29 cellular contexts compared by ENCODE assay signal in genomic region chr2:60539177-60539576, GRCh38. TPM values are rescaled to one million over a fixed set of nuclear protein-coding genes. Genes with fewer than 3 reads are reported as not detected.
A peak's percentile ranks its signal among the peaks of the same experiment; 100 is the strongest.
DNase-seq lines count a peak whose midpoint lies in the region; ATAC-seq and TF ChIP-seq lines count a peak whose summit lies in the region.
"Had no signal": no experiment of that assay in that cellular context is flagged by ENCODE, and none has a peak within 500 bp of the region (broad histone marks: within the 10 kb centered on the region; RNA-seq: fewer than 3 reads in every experiment).

No MANE protein-coding gene starts in this region.

- no peak overlapping the region for H3K9ac ChIP-seq in BLaER1

- intact Hi-C loops in activated B cell treated with CpG ODN at 0.5 μM for 24 hours (cut with micrococcal nuclease): no loop called here

- TF ChIP-seq CTCF in GM23338 (conservative IDR thresholded peaks at IDR 0.05; ENCODE audit: low read depth in 2 of 2): no peak
- no peak for TF ChIP-seq CTCF in activated B cell treated with CpG ODN at 0.5 μM for 24 hours (IDR thresholded peaks at IDR 0.05)
- no peak for TF ChIP-seq CTCF in foreskin keratinocyte (conservative IDR thresholded peaks at IDR 0.05)
- no peak for TF ChIP-seq CTCF in RWPE1 (conservative IDR thresholded peaks at IDR 0.05; ENCODE audit: low read depth)

- DNase-seq in GM23338 (ENCODE audit: low spot score): no peak
- no peak for DNase-seq in activated B cell treated with CpG ODN at 0.5 μM for 24 hours
- no peak for DNase-seq in foreskin keratinocyte
- no peak for DNase-seq in RWPE1 (ENCODE audit: low spot score)
- no peak for DNase-seq in DMS53 (lab: John Stamatoyannopoulos, UW)
- no peak for DNase-seq in activated gamma-delta T cell treated with Interleukin-2 at 50 U/mL for 16 hours
- DNase-seq: activated CD4-positive, alpha-beta T cell treated with anti-CD3 and anti-CD28 coated beads for 36 hours; amygdala; Calu3; colonic mucosa; effector memory CD8-positive, alpha-beta T cell; foreskin melanocyte; NCI-H1694; NCI-H2171; NCI-H524; NK-92 treated with Interleukin-12 subunit alpha and Interleukin-12 subunit beta, amount 100 ng/mL, for 24 hours; PC-9; SHP77 treated with DMSO at 0.1 percent for 48 hours; stimulated activated naive B cell treated with anti-CD40 and anti-IgM and Interleukin-4, amounts not matched to agents 10 μg/mL and 1 μg/mL and 100 μg/mL, for 72 hours; substantia nigra had no signal

- H3K27ac Mint-ChIP-seq in GM23338: no peak overlapping the region
- peak overlapping the region; percentile 10 for H3K27ac Mint-ChIP-seq in activated B cell treated with CpG ODN at 0.5 μM for 24 hours
- H3K27ac Mint-ChIP-seq: activated CD4-positive, alpha-beta T cell treated with anti-CD3 and anti-CD28 coated beads for 36 hours; activated naive CD4-positive, alpha-beta T cell treated with anti-CD3 and anti-CD28 coated beads, Interleukin-2, amount 50 U/mL, for 72 hours; effector memory CD8-positive, alpha-beta T cell; type B pancreatic cell had no signal

- no peaks in the 10 kb centered on the region; the same call in 1 of the 2 replicates for H3F3A ChIP-seq in GM23338 (replicated peaks; ENCODE audit: low read depth)

- H3K4me3 ChIP-seq in BLaER1 (no peak overlapping the region), GM23338 (peak overlapping the region; percentile 21; the same call in 1 of the 2 replicates)
- H3K4me3 ChIP-seq: cardiac muscle cell, colonic mucosa, PC-9, skin epidermis had no signal

- CTCF ChIA-PET in activated B cell treated with CpG ODN at 0.5 μM for 24 hours (lab: Charles Lee): interaction anchor here (1.4 to 3.9 kb wide), 3 partner anchors 11 to 24 kb away, joined by 4 to 15 read pairs (median 4); no protein-coding TSS in a partner anchor
- CTCF ChIA-PET in RWPE1 (lab: Yijun Ruan, JAX): interaction anchor here (1.8 kb wide), 1 partner anchor 11 kb away, joined by 4 read pairs; no protein-coding TSS in a partner anchor

- H3K4me2 ChIP-seq in BLaER1: peak overlapping the region; percentile 29; the same call in 1 of the 2 replicates
- peak overlapping the region; percentile 63 for H3K4me2 ChIP-seq in GM23338
- H3K4me2 ChIP-seq: PC-9 had no signal

- H3K4me1 Mint-ChIP-seq in GM23338: peaks cover 79% of the 10 kb centered on the region
- peaks cover 86% of the 10 kb centered on the region for H3K4me1 Mint-ChIP-seq in activated B cell treated with CpG ODN at 0.5 μM for 24 hours

- H3K79me2 ChIP-seq in GM23338 (replicated peaks; ENCODE audit: insufficient read depth): peaks cover 100% of the 10 kb centered on the region

- no peaks in the 10 kb centered on the region for H3K27me3 ChIP-seq in BLaER1
- no peaks in the 10 kb centered on the region for H3K27me3 ChIP-seq in GM23338 (ENCODE audit: insufficient read depth)
- H3K27me3 ChIP-seq in foreskin keratinocyte: no peaks in the 10 kb centered on the region
- H3K27me3 ChIP-seq: cardiac muscle cell, colonic mucosa had no signal

- H3K36me3 ChIP-seq in BLaER1 (peaks cover 90% of the 10 kb centered on the region), GM23338 (ENCODE audit: insufficient read depth) (peaks cover 5% of the 10 kb centered on the region; the same call in 1 of the 2 replicates)
- H3K36me3 ChIP-seq: cardiac muscle cell, colonic mucosa had no signal

- H3K36me3 Mint-ChIP-seq in GM23338 (ENCODE audit: low read depth): peaks cover 29% of the 10 kb centered on the region
- peaks cover 84% of the 10 kb centered on the region for H3K36me3 Mint-ChIP-seq in activated B cell treated with CpG ODN at 0.5 μM for 24 hours (ENCODE audit: low read depth)
- H3K36me3 Mint-ChIP-seq: activated naive CD4-positive, alpha-beta T cell treated with anti-CD3 and anti-CD28 coated beads, Interleukin-2, amount 50 U/mL, for 72 hours had no signal

- ATAC-seq in GM23338 (peak; percentile 74), activated B cell treated with CpG ODN at 0.5 μM for 24 hours (ENCODE audit: low read depth) (no peak), foreskin keratinocyte (peak; percentile 27)
- ATAC-seq: activated CD4-positive, alpha-beta T cell treated with anti-CD3 and anti-CD28 coated beads for 36 hours; activated naive CD4-positive, alpha-beta T cell treated with anti-CD3 and anti-CD28 coated beads, Interleukin-2, amount 50 U/mL, for 72 hours; effector memory CD8-positive, alpha-beta T cell; stimulated activated naive B cell treated with anti-CD40 and anti-IgM and Interleukin-4, amounts not matched to agents 10 μg/mL and 1 μg/mL and 100 μg/mL, for 72 hours had no signal

- H2AFZ ChIP-seq in GM23338: no peak overlapping the region
- H2AFZ ChIP-seq: PC-9 had no signal

- H3K9me2 ChIP-seq in GM23338 (ENCODE audit: insufficient read depth): no peaks in the 10 kb centered on the region

- POLR2A ChIA-PET in activated B cell treated with CpG ODN at 0.5 μM for 24 hours (lab: Charles Lee) (interaction anchor here (1.2 to 4.6 kb wide), 3 partner anchors 11 to 27 kb away, joined by 3 to 26 read pairs (median 15); no protein-coding TSS in a partner anchor), RWPE1 (lab: Yijun Ruan, JAX; ENCODE audit: low non-redundant PET) (no interaction called here)

- H3K9me3 Mint-ChIP-seq in GM23338: no peaks in the 10 kb centered on the region
- H3K9me3 Mint-ChIP-seq in activated B cell treated with CpG ODN at 0.5 μM for 24 hours: no peaks in the 10 kb centered on the region
- H3K9me3 Mint-ChIP-seq: activated naive CD4-positive, alpha-beta T cell treated with anti-CD3 and anti-CD28 coated beads, Interleukin-2, amount 50 U/mL, for 72 hours; effector memory CD8-positive, alpha-beta T cell; IgD-negative memory B cell; nephron; stimulated activated naive B cell treated with anti-CD40 and anti-IgM and Interleukin-4, amounts not matched to agents 10 μg/mL and 1 μg/mL and 100 μg/mL, for 72 hours; type B pancreatic cell had no signal

- H3K27me3 Mint-ChIP-seq in GM23338 (ENCODE audit: insufficient read depth, low read depth, poor library complexity) (no peaks in the 10 kb centered on the region), activated B cell treated with CpG ODN at 0.5 μM for 24 hours (no peaks in the 10 kb centered on the region)
- H3K27me3 Mint-ChIP-seq: IgD-negative memory B cell; stimulated activated naive B cell treated with anti-CD40 and anti-IgM and Interleukin-4, amounts not matched to agents 10 μg/mL and 1 μg/mL and 100 μg/mL, for 72 hours; type B pancreatic cell had no signal

- no peaks in the 10 kb centered on the region for H3K9me3 ChIP-seq in BLaER1
- H3K9me3 ChIP-seq: colonic mucosa had no signal

- H3K4me1 ChIP-seq in BLaER1 (peaks cover 97% of the 10 kb centered on the region), GM23338 (ENCODE audit: insufficient read depth) (peaks cover 84% of the 10 kb centered on the region), foreskin keratinocyte (peaks cover 72% of the 10 kb centered on the region)
- H3K4me1 ChIP-seq: colonic mucosa had no signal

- peaks cover 100% of the 10 kb centered on the region for H4K20me1 ChIP-seq in BLaER1
- peaks cover 72% of the 10 kb centered on the region; the same call in 1 of the 2 replicates for H4K20me1 ChIP-seq in GM23338 (replicated peaks; ENCODE audit: insufficient read depth)

- H3K4me3 Mint-ChIP-seq in GM23338: peak overlapping the region; percentile 38
- H3K4me3 Mint-ChIP-seq in activated B cell treated with CpG ODN at 0.5 μM for 24 hours: no peak overlapping the region
- H3K4me3 Mint-ChIP-seq: activated CD4-positive, alpha-beta T cell treated with anti-CD3 and anti-CD28 coated beads for 36 hours; effector memory CD8-positive, alpha-beta T cell; nephron; stimulated activated naive B cell treated with anti-CD40 and anti-IgM and Interleukin-4, amounts not matched to agents 10 μg/mL and 1 μg/mL and 100 μg/mL, for 72 hours; type B pancreatic cell had no signal

- H3K27ac ChIP-seq in BLaER1 (no peak overlapping the region), GM23338 (ENCODE audit: low read depth) (no peak overlapping the region), foreskin keratinocyte (no peak overlapping the region), RWPE1 (no peak overlapping the region)
- H3K27ac ChIP-seq: C4-2B, cardiac muscle cell, colonic mucosa, PC-9 had no signal

TF ChIP-seq in GM23338, 12 proteins besides CTCF, POLR2A, EP300 and RAD21:
- TF ChIP-seq NANOG (IDR thresholded peaks at IDR 0.05; ENCODE audit: borderline replicate concordance) (0 out of 2 replicates have a peak, but pooled peaks have one; percentile 7), JUNB (IDR thresholded peaks at IDR 0.05; ENCODE audit: unreplicated experiment) (no peak)

RNA-seq across cellular contexts. Expression of gene BCL11A, which starts 14.3 kb away (rescaled TPM):
- total RNA-seq in GM23338 (2014; rRNA removed; shearing (Covaris generic)): 49.2 and 57.5 TPM in 2 replicates
- 72.5 and 77.6 TPM in 2 replicates for polyA plus RNA-seq in GM23338 (2016; fragmentation: Nextera tagmentation; extraction: Ambion mirVana)
- 279 and 331 TPM in 2 replicates for total RNA-seq in activated B cell treated with CpG ODN at 0.5 μM for 24 hours
- total RNA-seq in foreskin keratinocyte: 7.1 and 7.2 TPM in 2 replicates
- 5.3 and 6.9 TPM in 2 replicates for polyA plus RNA-seq in foreskin keratinocyte
- total RNA-seq: HT-29, PC-9 had no signal
